ENCODE assay signal across 9 cellular contexts in genomic region chr2:65370387-65371093, GRCh38.
DNase-seq lines count a peak whose midpoint lies in the region; ATAC-seq and TF ChIP-seq lines count a peak whose summit lies in the region.
"Had no signal": no experiment of that assay in that cellular context is flagged by ENCODE, and none has a peak within 500 bp of the region (broad histone marks: within the 10 kb centered on the region; RNA-seq: fewer than 3 reads in every experiment).

No MANE protein-coding gene starts in this region.

- TF ChIP-seq CTCF in activated B cell treated with CpG ODN at 0.5 μM for 24 hours (IDR thresholded peaks at IDR 0.05) (no peak), gastrocnemius medialis (IDR thresholded peaks at IDR 0.05 in 4 of 5, conservative IDR thresholded peaks at IDR 0.05 in 1 of 5) (no peak), thyroid gland (IDR thresholded peaks at IDR 0.05) (no peak), WERI-Rb-1 (IDR thresholded peaks at IDR 0.05; ENCODE audit: low read depth, low read length) (no peak)

- H3K9me3 ChIP-seq in gastrocnemius medialis = no peaks in the 10 kb centered on the region
- no peaks in the 10 kb centered on the region for H3K9me3 ChIP-seq in thyroid gland
- H3K9me3 ChIP-seq in WERI-Rb-1 (ENCODE audit: severe bottlenecking) = no peaks in the 10 kb centered on the region

- in situ Hi-C loops in gastrocnemius medialis (cut with MboI; ENCODE audit: low sequenced_read_pairs in 4 of 4) = no loop called here

- no peak overlapping the region for H3K27ac Mint-ChIP-seq in activated B cell treated with CpG ODN at 0.5 μM for 24 hours

- TF ChIP-seq POLR2A in gastrocnemius medialis (IDR thresholded peaks at IDR 0.05) = no peak
- no peak for TF ChIP-seq POLR2A in thyroid gland (IDR thresholded peaks at IDR 0.05)

- ATAC-seq in GM19351 (IDR thresholded peaks at IDR 0.05; ENCODE audit: unreplicated experiment) (peak; percentile 44), HG03354 (IDR thresholded peaks at IDR 0.05; ENCODE audit: poor library complexity, severe bottlenecking, unreplicated experiment) (peak; percentile 60), activated B cell treated with CpG ODN at 0.5 μM for 24 hours (ENCODE audit: low read depth) (peak; percentile 49), gastrocnemius medialis (peak; percentile 57 to 77), GM21717 (IDR thresholded peaks at IDR 0.05; ENCODE audit: unreplicated experiment) (no peak)

- peaks cover 18 to 34% of the 10 kb centered on the region in 2 donors for H3K4me1 ChIP-seq in gastrocnemius medialis
- H3K4me1 ChIP-seq in thyroid gland = peaks cover 15 to 46% of the 10 kb centered on the region in 2 donors

- POLR2A ChIA-PET in activated B cell treated with CpG ODN at 0.5 μM for 24 hours (lab: Charles Lee) = no interaction called here

- H3K4me3 ChIP-seq in gastrocnemius medialis (no peak overlapping the region), thyroid gland (replicated peaks in 1 of 3) (no peak overlapping the region), WERI-Rb-1 (ENCODE audit: low read depth, low read length) (no peak overlapping the region)

- no peaks in the 10 kb centered on the region for H3K36me3 Mint-ChIP-seq in activated B cell treated with CpG ODN at 0.5 μM for 24 hours (ENCODE audit: low read depth)

- H3K9me3 Mint-ChIP-seq in activated B cell treated with CpG ODN at 0.5 μM for 24 hours = no peaks in the 10 kb centered on the region

- peaks cover 9% of the 10 kb centered on the region for H3K27me3 Mint-ChIP-seq in activated B cell treated with CpG ODN at 0.5 μM for 24 hours

- CTCF ChIA-PET in activated B cell treated with CpG ODN at 0.5 μM for 24 hours (lab: Charles Lee) = no interaction called here

- WGBS in thyroid gland, 2 donors = 66 to 80% methylated on average over 7 of the region's 7 CpGs

- intact Hi-C loops in activated B cell treated with CpG ODN at 0.5 μM for 24 hours (cut with micrococcal nuclease) (no loop called here), gastrocnemius medialis (cut with DNase I; ENCODE audit: low total_unique reads) (loop anchor here (5.0 kb wide), 1 partner anchor 62 kb away; the partner anchor contains the start of gene SPRED2), thyroid gland (cut with DNase I) (no loop called here)

- no peak for DNase-seq in activated B cell treated with CpG ODN at 0.5 μM for 24 hours
- DNase-seq in gastrocnemius medialis = peak in 1 of 2 donors; percentile 33
- no peak for DNase-seq in thyroid gland
- no peak for DNase-seq in WERI-Rb-1
- no peak for DNase-seq in GM19238 (ENCODE audit: insufficient read length, low spot score)
- DNase-seq: activated CD4-positive, alpha-beta T cell treated with anti-CD3 and anti-CD28 coated beads for 48 hours had no signal

- H3K27me3 ChIP-seq in gastrocnemius medialis = no peaks in the 10 kb centered on the region
- H3K27me3 ChIP-seq in thyroid gland = no peaks in the 10 kb centered on the region
- no peaks in the 10 kb centered on the region for H3K27me3 ChIP-seq in WERI-Rb-1 (ENCODE audit: insufficient read depth, low read depth, severe bottlenecking)

- H3K27ac ChIP-seq in gastrocnemius medialis (peak overlapping the region in 3 of 4 donors; percentile 41 to 58 (median 46)), thyroid gland (peak overlapping the region in 1 of 3 donors; percentile 13), WERI-Rb-1 (no peak overlapping the region)

- H3K4me3 Mint-ChIP-seq in activated B cell treated with CpG ODN at 0.5 μM for 24 hours = no peak overlapping the region

- H3K36me3 ChIP-seq in gastrocnemius medialis (no peaks in the 10 kb centered on the region), thyroid gland (no peaks in the 10 kb centered on the region), WERI-Rb-1 (no peaks in the 10 kb centered on the region)

- H3K4me1 Mint-ChIP-seq in activated B cell treated with CpG ODN at 0.5 μM for 24 hours = peaks cover 15% of the 10 kb centered on the region
